25 cellular contexts compared by ENCODE assay signal in genomic region chr1:107512836-107513235, GRCh38.
"Had no signal": no experiment of that assay in that cellular context is flagged by ENCODE, and none has a peak within 500 bp of the region (broad histone marks: within the 10 kb centered on the region; RNA-seq: fewer than 3 reads in every experiment).

No MANE protein-coding gene starts in this region.

- H3K27me3 ChIP-seq: colonic mucosa, esophagus squamous epithelium, gastrocnemius medialis, left lung had no signal

- FAIRE-seq: endometrium, islet of Langerhans, keratinocyte had no signal

- H3K27ac ChIP-seq: colonic mucosa, epithelial cell of prostate, esophagus squamous epithelium, gastrocnemius medialis, heart right ventricle, left lung, lower lobe of right lung had no signal

- H3K4me3 ChIP-seq: colonic mucosa, esophagus squamous epithelium, gastrocnemius medialis, heart right ventricle, left lung, lower lobe of right lung, mucosa of descending colon had no signal

- DNase-seq: colonic mucosa; cortex of kidney; effector CD8-positive, alpha-beta T cell; effector memory CD8-positive, alpha-beta T cell; endodermal cell; erythroblast; esophagus squamous epithelium; foreskin fibroblast; foreskin melanocyte; gastrocnemius medialis; glutamatergic neuron; head of caudate nucleus; heart right ventricle; hippocampal formation; left cardiac atrium; left lung; left ventricle myocardium superior; lower lobe of right lung; mesenchymal stem cell; mucosa of descending colon had no signal

- H3K9me3 ChIP-seq: gastrocnemius medialis, lower lobe of right lung had no signal

- ATAC-seq: effector memory CD8-positive, alpha-beta T cell; esophagus mucosa; gastrocnemius medialis; heart right ventricle; left cardiac atrium; left lung; left ventricle myocardium superior; lower lobe of right lung; mucosa of descending colon had no signal

- H3K36me3 ChIP-seq: colonic mucosa, esophagus squamous epithelium, gastrocnemius medialis, heart right ventricle, left lung, lower lobe of right lung had no signal

- H3K4me1 ChIP-seq: colonic mucosa, esophagus squamous epithelium, gastrocnemius medialis, heart right ventricle, left lung, lower lobe of right lung had no signal
